ENCODE assay signal across 28 cellular contexts in the genomic region with DNA sequence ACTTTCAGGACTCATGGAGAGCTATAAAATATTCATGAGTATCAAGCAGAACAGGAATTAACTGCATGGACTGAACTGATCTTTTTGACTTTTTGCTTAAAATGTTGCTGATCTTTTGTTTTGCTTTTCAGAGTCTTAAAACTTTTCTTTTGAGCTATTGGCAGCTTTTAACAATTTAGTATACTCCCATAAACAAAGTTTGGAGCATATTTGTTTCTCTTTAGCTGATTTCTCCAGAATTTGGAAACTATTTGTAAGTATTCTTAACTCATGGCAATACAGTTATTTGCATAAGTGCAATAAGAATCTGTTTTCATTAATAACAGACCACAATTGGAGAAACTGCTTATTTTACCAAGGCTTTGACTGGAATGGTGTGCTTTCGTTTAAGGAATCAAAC.
"Had no signal": no experiment of that assay in that cellular context is flagged by ENCODE, and none has a peak within 500 bp of the region (broad histone marks: within the 10 kb centered on the region; RNA-seq: fewer than 3 reads in every experiment).

No MANE protein-coding gene starts in this region.

- FAIRE-seq: kidney, urothelium cell line had no signal

- H3K9me3 Mint-ChIP-seq: natural killer cell treated with Interleukin-12 subunit alpha and Interleukin-12 subunit beta and Interleukin-15 and Interleukin-18, amount 100 ng/mL, for 72 hours; stimulated activated effector memory CD8-positive, alpha-beta T cell treated with anti-CD3 and anti-CD28 coated beads, Interleukin-12 subunit alpha, Interleukin-12 subunit beta, amount 100 ng/mL, for 72 hours; stimulated activated naive CD8-positive, alpha-beta T cell treated with anti-CD3 and anti-CD28 coated beads, Interleukin-15, Interleukin-2, amounts not matched to agents 100 ng/mL and 50 ng/mL, for 24 hours had no signal

- H3K4me3 ChIP-seq: left lung, lower lobe of right lung, ovary, prostate gland, skin epidermis, spleen, suprapubic skin, thoracic aorta, tibial artery, upper lobe of right lung had no signal

- H3K27me3 ChIP-seq: left lung, ovary, spleen, suprapubic skin, tibial artery, upper lobe of right lung had no signal

- H3K4me3 Mint-ChIP-seq: mesothelial cell of epicardium; naive thymus-derived CD4-positive, alpha-beta T cell; natural killer cell treated with Interleukin-12 subunit alpha and Interleukin-12 subunit beta and Interleukin-15 and Interleukin-18, amount 100 ng/mL, for 72 hours; stimulated activated effector memory CD8-positive, alpha-beta T cell treated with anti-CD3 and anti-CD28 coated beads, Interleukin-12 subunit alpha, Interleukin-12 subunit beta, amount 100 ng/mL, for 72 hours; stimulated activated naive CD8-positive, alpha-beta T cell treated with anti-CD3 and anti-CD28 coated beads, Interleukin-15, Interleukin-2, amounts not matched to agents 100 ng/mL and 50 ng/mL, for 24 hours had no signal

- H3K27ac Mint-ChIP-seq: mesothelial cell of epicardium; naive thymus-derived CD4-positive, alpha-beta T cell; natural killer cell treated with Interleukin-12 subunit alpha and Interleukin-12 subunit beta and Interleukin-15 and Interleukin-18, amount 100 ng/mL, for 72 hours; stimulated activated effector memory CD8-positive, alpha-beta T cell treated with anti-CD3 and anti-CD28 coated beads, Interleukin-12 subunit alpha, Interleukin-12 subunit beta, amount 100 ng/mL, for 72 hours; stimulated activated naive CD8-positive, alpha-beta T cell treated with anti-CD3 and anti-CD28 coated beads, Interleukin-15, Interleukin-2, amounts not matched to agents 100 ng/mL and 50 ng/mL, for 24 hours had no signal

- ATAC-seq: left colon; left lung; lower lobe of right lung; naive thymus-derived CD4-positive, alpha-beta T cell; natural killer cell treated with Interleukin-12 subunit alpha and Interleukin-12 subunit beta and Interleukin-15 and Interleukin-18, amount 100 ng/mL, for 72 hours; right cardiac atrium; sciatic nerve; stimulated activated effector memory CD8-positive, alpha-beta T cell treated with anti-CD3 and anti-CD28 coated beads, Interleukin-12 subunit alpha, Interleukin-12 subunit beta, amount 100 ng/mL, for 72 hours; upper lobe of right lung had no signal

- H3K36me3 Mint-ChIP-seq: mesothelial cell of epicardium; stimulated activated effector memory CD8-positive, alpha-beta T cell treated with anti-CD3 and anti-CD28 coated beads, Interleukin-12 subunit alpha, Interleukin-12 subunit beta, amount 100 ng/mL, for 72 hours had no signal

- DNase-seq: hippocampal formation; kidney; left colon; left lung; lower lobe of right lung; mammary epithelial cell; mesenchymal stem cell; naive thymus-derived CD4-positive, alpha-beta T cell; ovary; posterior cingulate gyrus; retina; right cardiac atrium; spleen; stimulated activated CD4-positive, alpha-beta T cell treated with anti-CD3 and anti-CD28 coated beads, Interleukin-4, amount 100 ng/mL, for 24 hours; stimulated activated naive CD4-positive, alpha-beta T cell; tibial artery; trophoblast cell; upper lobe of right lung had no signal

- H3K27me3 Mint-ChIP-seq: naive thymus-derived CD4-positive, alpha-beta T cell; natural killer cell treated with Interleukin-12 subunit alpha and Interleukin-12 subunit beta and Interleukin-15 and Interleukin-18, amount 100 ng/mL, for 72 hours; stimulated activated naive CD8-positive, alpha-beta T cell treated with anti-CD3 and anti-CD28 coated beads, Interleukin-15, Interleukin-2, amounts not matched to agents 100 ng/mL and 50 ng/mL, for 24 hours had no signal

- H3K4me1 ChIP-seq: left lung, lower lobe of right lung, prostate gland, suprapubic skin, tibial artery, upper lobe of right lung had no signal

- H3K9me3 ChIP-seq: ovary, prostate gland, tibial artery, upper lobe of right lung had no signal

- H3K27ac ChIP-seq: left lung, lower lobe of right lung, ovary, prostate gland, skin epidermis, spleen, suprapubic skin, thoracic aorta, tibial artery, upper lobe of right lung had no signal

- H3K36me3 ChIP-seq: left lung, lower lobe of right lung, ovary, prostate gland, spleen, suprapubic skin, thoracic aorta, tibial artery, upper lobe of right lung had no signal

- H3K4me1 Mint-ChIP-seq: stimulated activated effector memory CD8-positive, alpha-beta T cell treated with anti-CD3 and anti-CD28 coated beads, Interleukin-12 subunit alpha, Interleukin-12 subunit beta, amount 100 ng/mL, for 72 hours had no signal
